2 cellular contexts compared by ENCODE assay signal in genomic region chr12:89472508-89472907, GRCh38.
TF ChIP-seq lines count a peak whose summit lies in the region.

No MANE protein-coding gene starts in this region.

TF ChIP-seq in IMR-90, 13 proteins besides CTCF, POLR2A, EP300 and RAD21:
- no peak for TF ChIP-seq BHLHE40 (IDR thresholded peaks at IDR 0.05; ENCODE audit: low read depth, low read length)

TF ChIP-seq in GM12878, 131 proteins besides CTCF, POLR2A, EP300 and RAD21:
- TF ChIP-seq RUNX3 (IDR thresholded peaks at IDR 0.05; ENCODE audit: low read length) (peak; percentile 62), ATF2 (IDR thresholded peaks at IDR 0.05; ENCODE audit: low read length) (peak; percentile 74), GABPA (IDR thresholded peaks at IDR 0.05; ENCODE audit: low read depth) (peak; percentile 46; the same call in 1 of the 2 replicates), NRF1 (conservative IDR thresholded peaks at IDR 0.05; ENCODE audit: low read depth, low read length) (no peak), NFYA (IDR thresholded peaks at IDR 0.05; ENCODE audit: borderline replicate concordance, low read depth, low read length) (no peak), JUNB (IDR thresholded peaks at IDR 0.05) (peak; percentile 92), NFIC (IDR thresholded peaks at IDR 0.05; ENCODE audit: low read depth, low read length) (peak; percentile 85), MEF2A (IDR thresholded peaks at IDR 0.05; ENCODE audit: insufficient read depth, low read depth, low read length) (peak; percentile 70; the same call in 1 of the 2 replicates), FOXM1 (IDR thresholded peaks at IDR 0.05; ENCODE audit: low read depth, low read length) (peak; percentile 62; the same call in 1 of the 2 replicates), ZBTB11 (CRISPR knock-in tag; IDR thresholded peaks at IDR 0.05) (no peak), NFXL1 (IDR thresholded peaks at IDR 0.05; ENCODE audit: borderline replicate concordance) (no peak), CREB1 (IDR thresholded peaks at IDR 0.05; ENCODE audit: low read depth) (peak; percentile 33; the same call in 1 of the 2 replicates), CREM (IDR thresholded peaks at IDR 0.05; ENCODE audit: low read depth) (peak; percentile 54; the same call in 1 of the 2 replicates)
